ENCODE assay signal across 17 cellular contexts in genomic region chr5:89444073-89444472, GRCh38.
"Had no signal": no experiment of that assay in that cellular context is flagged by ENCODE, and none has a peak within 500 bp of the region (broad histone marks: within the 10 kb centered on the region; RNA-seq: fewer than 3 reads in every experiment).

No MANE protein-coding gene starts in this region.

- H3K27me3 Mint-ChIP-seq: activated CD4-positive, alpha-beta T cell treated with anti-CD3 and anti-CD28 coated beads, Interleukin-2, amount 10 ng/mL, durations not matched to agents 24 days and 14 days; activated naive CD8-positive, alpha-beta T cell treated with anti-CD3 and anti-CD28 coated beads, Interleukin-2, amount 50 U/mL, for 24 hours had no signal

- H3K27ac Mint-ChIP-seq: activated CD4-positive, alpha-beta T cell treated with anti-CD3 and anti-CD28 coated beads, Interleukin-2, amount 10 ng/mL, durations not matched to agents 24 days and 14 days; natural killer cell treated with Interleukin-12 subunit alpha and Interleukin-12 subunit beta and Interleukin-15 and Interleukin-18, amount 100 ng/mL, for 72 hours; WTC11 had no signal

- H3K4me3 Mint-ChIP-seq: activated CD4-positive, alpha-beta T cell treated with anti-CD3 and anti-CD28 coated beads, Interleukin-2, amount 10 ng/mL, durations not matched to agents 24 days and 14 days; activated naive CD8-positive, alpha-beta T cell treated with anti-CD3 and anti-CD28 coated beads, Interleukin-2, amount 50 U/mL, for 24 hours; WTC11 had no signal

- H3K4me1 ChIP-seq: ascending aorta, esophagus squamous epithelium, suprapubic skin had no signal

- ATAC-seq: activated naive CD8-positive, alpha-beta T cell treated with anti-CD3 and anti-CD28 coated beads, Interleukin-2, amount 50 U/mL, for 24 hours; left lobe of liver; natural killer cell treated with Interleukin-12 subunit alpha and Interleukin-12 subunit beta and Interleukin-15 and Interleukin-18, amount 100 ng/mL, for 72 hours; psoas muscle; sciatic nerve; stimulated activated naive CD8-positive, alpha-beta T cell treated with anti-CD3 and anti-CD28 coated beads, Interleukin-15, Interleukin-2, amounts not matched to agents 100 U/mL and 50 U/mL, for 24 hours; WTC11 had no signal

- DNase-seq: activated CD4-positive, alpha-beta T cell treated with anti-CD3 and anti-CD28 coated beads, Interleukin-2, amount 10 ng/mL, durations not matched to agents 24 days and 14 days; activated naive CD4-positive, alpha-beta T cell treated with Interleukin-2 at 50 U/mL for 16 hours; activated naive CD8-positive, alpha-beta T cell treated with anti-CD3 and anti-CD28 coated beads, Interleukin-2, amount 50 U/mL, for 24 hours; dorsolateral prefrontal cortex; esophagus squamous epithelium; foreskin fibroblast; occipital lobe; psoas muscle; stimulated activated CD4-positive, alpha-beta T cell treated with anti-CD3 and anti-CD28 coated beads, Interleukin-12 subunit alpha, Interleukin-12 subunit beta, amount 100 ng/mL, for 4 hours; stimulated activated naive CD8-positive, alpha-beta T cell treated with anti-CD3 and anti-CD28 coated beads, Interleukin-15, Interleukin-2, amounts not matched to agents 100 U/mL and 50 U/mL, for 24 hours had no signal

- H3K36me3 ChIP-seq: ascending aorta, esophagus squamous epithelium, suprapubic skin, upper lobe of left lung had no signal

- H3K4me3 ChIP-seq: ascending aorta, dorsolateral prefrontal cortex, esophagus squamous epithelium, psoas muscle, suprapubic skin, upper lobe of left lung had no signal

- H3K27ac ChIP-seq: ascending aorta, esophagus squamous epithelium, psoas muscle, suprapubic skin had no signal

- H3K27me3 ChIP-seq: ascending aorta, dorsolateral prefrontal cortex, esophagus squamous epithelium, suprapubic skin, upper lobe of left lung had no signal

- H3K9me3 Mint-ChIP-seq: activated CD4-positive, alpha-beta T cell treated with anti-CD3 and anti-CD28 coated beads, Interleukin-2, amount 10 ng/mL, durations not matched to agents 24 days and 14 days; natural killer cell treated with Interleukin-12 subunit alpha and Interleukin-12 subunit beta and Interleukin-15 and Interleukin-18, amount 100 ng/mL, for 72 hours; WTC11 had no signal

- H3K36me3 Mint-ChIP-seq: natural killer cell treated with Interleukin-12 subunit alpha and Interleukin-12 subunit beta and Interleukin-15 and Interleukin-18, amount 100 ng/mL, for 72 hours; WTC11 had no signal

- H3K9me3 ChIP-seq: ascending aorta, esophagus squamous epithelium, psoas muscle, suprapubic skin, upper lobe of left lung had no signal

- H3K4me1 Mint-ChIP-seq: activated CD4-positive, alpha-beta T cell treated with anti-CD3 and anti-CD28 coated beads, Interleukin-2, amount 10 ng/mL, durations not matched to agents 24 days and 14 days had no signal
